In genomic region chr1:157472959-157473358, GRCh38 we compare ENCODE assay signal across 23 cellular contexts.
"Had no signal": no experiment of that assay in that cellular context is flagged by ENCODE, and none has a peak within 500 bp of the region (broad histone marks: within the 10 kb centered on the region; RNA-seq: fewer than 3 reads in every experiment).

No MANE protein-coding gene starts in this region.

- H3K4me1 Mint-ChIP-seq: nephron; stimulated activated memory B cell treated with anti-CD40 and anti-IgM and Interleukin-4, amounts not matched to agents 10 μg/mL and 1 μg/mL and 100 μg/mL, for 72 hours; stimulated activated naive CD8-positive, alpha-beta T cell treated with anti-CD3 and anti-CD28 coated beads, Interleukin-15, amount 100 ng/mL, for 72 hours had no signal

- H2AFZ ChIP-seq: hepatocyte had no signal

- H3K4me3 Mint-ChIP-seq: endodermal cell; naive B cell; nephron; stimulated activated memory B cell treated with anti-CD40 and anti-IgM and Interleukin-4, amounts not matched to agents 10 μg/mL and 1 μg/mL and 100 μg/mL, for 72 hours; stimulated activated naive CD8-positive, alpha-beta T cell treated with anti-CD3 and anti-CD28 coated beads, Interleukin-15, amount 100 ng/mL, for 72 hours had no signal

- H3K36me3 ChIP-seq: pancreas, tibial nerve had no signal

- H3K9me3 ChIP-seq: pancreas, testis had no signal

- DNase-seq: effector CD4-positive, alpha-beta T cell; endodermal cell; foreskin melanocyte; head of caudate nucleus; kidney; left cardiac atrium; left ventricle myocardium superior; mesenchymal stem cell; midbrain; naive B cell; occipital lobe; pancreas; right cardiac atrium; stimulated activated CD4-positive, alpha-beta T cell treated with anti-CD3 and anti-CD28 coated beads, Interleukin-4, amount 100 ng/mL, for 24 hours; stimulated activated naive CD8-positive, alpha-beta T cell treated with anti-CD3 and anti-CD28 coated beads, Interleukin-15, amount 100 ng/mL, for 72 hours; testis had no signal

- H3K27ac ChIP-seq: coronary artery, hepatocyte, pancreas, testis, tibial nerve had no signal

- H3K27me3 Mint-ChIP-seq: progenitor cell of endocrine pancreas; stimulated activated naive CD8-positive, alpha-beta T cell treated with anti-CD3 and anti-CD28 coated beads, Interleukin-15, amount 100 ng/mL, for 72 hours had no signal

- H3K27ac Mint-ChIP-seq: endodermal cell; nephron; progenitor cell of endocrine pancreas; stimulated activated memory B cell treated with anti-CD40 and anti-IgM and Interleukin-4, amounts not matched to agents 10 μg/mL and 1 μg/mL and 100 μg/mL, for 72 hours; stimulated activated naive CD8-positive, alpha-beta T cell treated with anti-CD3 and anti-CD28 coated beads, Interleukin-15, amount 100 ng/mL, for 72 hours had no signal

- H3K79me2 ChIP-seq: hepatocyte had no signal

- H3K27me3 ChIP-seq: hepatocyte, pancreas, testis, tibial nerve had no signal

- ATAC-seq: left cardiac atrium; left ventricle myocardium superior; right cardiac atrium; stimulated activated memory B cell treated with anti-CD40 and anti-IgM and Interleukin-4, amounts not matched to agents 10 μg/mL and 1 μg/mL and 100 μg/mL, for 72 hours; stimulated activated naive CD8-positive, alpha-beta T cell treated with anti-CD3 and anti-CD28 coated beads, Interleukin-15, amount 100 ng/mL, for 72 hours had no signal

- H3K4me1 ChIP-seq: pancreas, testis, tibial nerve had no signal

- H3K4me3 ChIP-seq: coronary artery, hepatocyte, lung, pancreas, testis, tibial nerve had no signal

- H3K4me2 ChIP-seq: hepatocyte had no signal
